In the genomic region with DNA sequence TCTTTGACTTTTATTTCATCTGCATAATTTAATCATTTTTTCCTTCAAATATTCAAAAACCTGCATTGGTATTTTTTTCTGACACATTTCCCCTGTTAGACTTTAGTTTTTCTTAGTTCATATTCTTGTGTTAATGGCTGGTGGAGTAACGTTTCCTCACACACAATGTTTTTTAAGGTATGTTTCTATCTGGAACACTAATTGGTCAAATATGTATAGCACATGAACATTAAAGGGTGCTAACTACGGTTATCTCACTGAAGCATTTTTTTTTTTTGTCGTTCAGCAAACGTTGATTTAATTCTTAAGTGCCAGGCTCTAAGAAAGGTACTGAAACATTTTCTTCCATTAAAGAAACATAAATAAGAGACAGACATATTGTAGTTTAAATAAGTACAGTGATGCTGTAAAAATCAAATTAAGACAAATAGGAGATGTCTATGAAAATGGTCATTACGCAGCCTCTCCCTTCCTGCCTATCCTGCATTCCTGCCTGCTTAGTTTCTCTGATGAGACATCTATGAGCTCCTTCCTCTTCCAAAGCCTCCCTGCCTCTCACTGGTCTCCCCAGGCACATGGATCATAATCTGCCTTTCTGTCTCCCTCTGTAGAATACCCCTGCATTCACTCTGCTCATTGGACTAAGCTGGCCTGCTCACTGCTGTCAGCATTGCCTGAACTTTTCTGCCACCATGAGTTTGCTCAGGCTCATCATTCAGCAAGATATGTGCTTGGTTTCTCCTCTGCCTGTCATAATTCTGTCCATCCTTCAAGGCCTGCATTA, we compare ENCODE assay signal across 9 cellular contexts.
DNase-seq lines count a peak whose midpoint lies in the region; TF ChIP-seq lines count a peak whose summit lies in the region.
"Had no signal": no experiment of that assay in that cellular context is flagged by ENCODE, and none has a peak within 500 bp of the region (broad histone marks: within the 10 kb centered on the region; RNA-seq: fewer than 3 reads in every experiment).

No MANE protein-coding gene starts in this region.

- H3K27ac Mint-ChIP-seq in chondrocyte (ENCODE audit: unreplicated experiment): no peak overlapping the region
- H3K27ac Mint-ChIP-seq in mesothelial cell of epicardium: peak overlapping the region; percentile 48
- H3K27ac Mint-ChIP-seq in activated naive CD8-positive, alpha-beta T cell treated with anti-CD3 and anti-CD28 coated beads for 36 hours: no peak overlapping the region

- no peaks in the 10 kb centered on the region for H3K36me3 ChIP-seq in MG63

- H3K4me3 Mint-ChIP-seq in chondrocyte (ENCODE audit: unreplicated experiment) (no peak overlapping the region), mesothelial cell of epicardium (no peak overlapping the region)
- no peak overlapping the region for H3K4me3 Mint-ChIP-seq in activated naive CD8-positive, alpha-beta T cell treated with anti-CD3 and anti-CD28 coated beads for 36 hours

- DNase-seq in EH (ENCODE audit: low read depth) (peak; percentile 91), MG63 (peak; percentile 33), chondrocyte (ENCODE audit: low spot score) (no peak), mesothelial cell of epicardium (ENCODE audit: low spot score in 2 of 2, unreplicated experiment in 2 of 2) (no peak), NCI-H2029 (lab: John Stamatoyannopoulos, UW) (no peak), GM20000 (ENCODE audit: low spot score) (no peak)
- DNase-seq in stimulated activated CD4-positive, alpha-beta T cell treated with anti-CD3 and anti-CD28 coated beads, Interleukin-4, amount 100 ng/mL, for 4 hours: no peak
- no peak for DNase-seq in activated naive CD8-positive, alpha-beta T cell treated with anti-CD3 and anti-CD28 coated beads for 36 hours
- DNase-seq: psoas muscle had no signal

- H3K36me3 Mint-ChIP-seq in chondrocyte (ENCODE audit: low read depth) (no peaks in the 10 kb centered on the region), mesothelial cell of epicardium (no peaks in the 10 kb centered on the region)
- no peaks in the 10 kb centered on the region for H3K36me3 Mint-ChIP-seq in activated naive CD8-positive, alpha-beta T cell treated with anti-CD3 and anti-CD28 coated beads for 36 hours

- H3K27me3 Mint-ChIP-seq in chondrocyte (ENCODE audit: low read depth) (no peaks in the 10 kb centered on the region), mesothelial cell of epicardium (ENCODE audit: low read depth) (no peaks in the 10 kb centered on the region)
- no peaks in the 10 kb centered on the region for H3K27me3 Mint-ChIP-seq in activated naive CD8-positive, alpha-beta T cell treated with anti-CD3 and anti-CD28 coated beads for 36 hours

- no peaks in the 10 kb centered on the region for H3K9me3 Mint-ChIP-seq in chondrocyte (ENCODE audit: low read depth)
- no peaks in the 10 kb centered on the region for H3K9me3 Mint-ChIP-seq in mesothelial cell of epicardium
- H3K9me3 Mint-ChIP-seq in activated naive CD8-positive, alpha-beta T cell treated with anti-CD3 and anti-CD28 coated beads for 36 hours: no peaks in the 10 kb centered on the region

- peak; percentile 22 for TF ChIP-seq CTCF in chondrocyte (IDR thresholded peaks at IDR 0.05)
- TF ChIP-seq CTCF in mesothelial cell of epicardium (IDR thresholded peaks at IDR 0.05; ENCODE audit: unreplicated experiment): no peak
- TF ChIP-seq CTCF in GM20000 (IDR thresholded peaks at IDR 0.05; ENCODE audit: extremely low read depth, missing control alignments): no peak

- H3K4me3 ChIP-seq in MG63: no peak overlapping the region
- H3K4me3 ChIP-seq: psoas muscle had no signal

- H3K9me3 ChIP-seq in MG63: no peaks in the 10 kb centered on the region
- H3K9me3 ChIP-seq: psoas muscle had no signal

- no peaks in the 10 kb centered on the region for H3K27me3 ChIP-seq in MG63

- H3K4me1 Mint-ChIP-seq in chondrocyte (ENCODE audit: low read depth) (peaks cover 8% of the 10 kb centered on the region), mesothelial cell of epicardium (peaks cover 8% of the 10 kb centered on the region)
- no peaks in the 10 kb centered on the region for H3K4me1 Mint-ChIP-seq in activated naive CD8-positive, alpha-beta T cell treated with anti-CD3 and anti-CD28 coated beads for 36 hours

Comparison
In these comparisons a context has a peak if more than half of its experiments do, and no peak if none do; other contexts are left out.
1. DNase-seq: peak in EH (single experiment) and MG63 (single experiment); none in chondrocyte (single experiment), mesothelial cell of epicardium (0 of 2), NCI-H2029 (single experiment), stimulated activated CD4-positive, alpha-beta T cell treated with anti-CD3 and anti-CD28 coated beads, Interleukin-4, amount 100 ng/mL, for 4 hours (0 of 2), activated naive CD8-positive, alpha-beta T cell treated with anti-CD3 and anti-CD28 coated beads for 36 hours (single experiment) and GM20000 (single experiment).